Comparison of ENCODE assay signal across 1 cellular context in the genomic region with DNA sequence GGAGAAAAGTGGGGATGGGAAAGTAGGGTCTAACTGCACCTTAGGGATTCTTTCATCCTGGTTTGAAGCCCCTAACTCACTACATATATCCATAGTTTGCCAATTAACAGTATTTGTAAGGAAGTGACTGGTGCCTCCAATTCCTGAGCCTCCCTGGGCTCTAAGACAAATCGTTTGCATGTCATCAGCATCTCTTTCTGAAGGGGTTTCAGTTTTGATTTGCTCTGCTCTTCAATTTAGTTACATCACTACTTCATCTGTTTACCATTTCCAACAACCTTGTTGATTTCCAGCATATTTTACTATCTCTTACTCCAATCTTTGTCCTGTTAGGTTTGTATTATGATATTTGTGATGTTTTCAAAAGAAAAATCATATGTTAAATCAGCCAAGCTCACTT.
TF ChIP-seq lines count a peak whose summit lies in the region.

No MANE protein-coding gene starts in this region.

TF ChIP-seq in IMR-90, 13 proteins besides CTCF, POLR2A, EP300 and RAD21:
- no peak for TF ChIP-seq RCOR1 (IDR thresholded peaks at IDR 0.05; ENCODE audit: insufficient replicate concordance, low read length)
- no peak for TF ChIP-seq CHD1 (IDR thresholded peaks at IDR 0.05; ENCODE audit: low read depth, low read length)
- no peak for TF ChIP-seq MXI1 (IDR thresholded peaks at IDR 0.05; ENCODE audit: borderline replicate concordance, low read depth, low read length)
- no peak for TF ChIP-seq FOS (IDR thresholded peaks at IDR 0.05; ENCODE audit: low read depth, low read length)
- TF ChIP-seq, protein P1, sequence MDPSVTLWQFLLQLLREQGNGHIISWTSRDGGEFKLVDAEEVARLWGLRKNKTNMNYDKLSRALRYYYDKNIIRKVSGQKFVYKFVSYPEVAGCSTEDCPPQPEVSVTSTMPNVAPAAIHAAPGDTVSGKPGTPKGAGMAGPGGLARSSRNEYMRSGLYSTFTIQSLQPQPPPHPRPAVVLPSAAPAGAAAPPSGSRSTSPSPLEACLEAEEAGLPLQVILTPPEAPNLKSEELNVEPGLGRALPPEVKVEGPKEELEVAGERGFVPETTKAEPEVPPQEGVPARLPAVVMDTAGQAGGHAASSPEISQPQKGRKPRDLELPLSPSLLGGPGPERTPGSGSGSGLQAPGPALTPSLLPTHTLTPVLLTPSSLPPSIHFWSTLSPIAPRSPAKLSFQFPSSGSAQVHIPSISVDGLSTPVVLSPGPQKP (IDR thresholded peaks at IDR 0.05; ENCODE audit: borderline replicate concordance, low read depth, low read length), result no peak
- no peak for TF ChIP-seq BHLHE40 (IDR thresholded peaks at IDR 0.05; ENCODE audit: low read depth, low read length)
- TF ChIP-seq MAFK (IDR thresholded peaks at IDR 0.05; ENCODE audit: low read depth, low read length), result no peak
- no peak for TF ChIP-seq RFX5 (IDR thresholded peaks at IDR 0.05; ENCODE audit: low read depth, low read length)
TF ChIP-seq in IMR-90: peak in this region for 0.
